In the genomic region with DNA sequence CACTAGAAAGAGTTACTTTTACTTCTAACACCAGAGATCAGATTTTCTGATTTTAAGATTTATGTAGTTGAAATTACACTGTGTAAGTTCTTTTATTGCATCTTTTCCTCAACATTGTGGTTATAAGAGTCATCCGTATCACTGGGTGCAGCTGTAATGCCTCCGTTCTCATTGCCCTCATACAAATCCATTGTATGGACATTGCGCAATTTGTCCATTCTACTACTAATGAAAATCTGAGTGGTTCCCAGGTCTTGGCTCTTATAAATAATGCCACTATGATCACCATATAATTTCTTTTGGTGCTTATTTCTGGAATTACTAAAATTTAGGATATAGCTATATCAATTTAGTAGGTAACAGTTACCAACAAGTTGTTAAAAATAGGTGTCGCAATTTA, we compare ENCODE assay signal across 7 cellular contexts.
"Had no signal": no experiment of that assay in that cellular context is flagged by ENCODE, and none has a peak within 500 bp of the region (broad histone marks: within the 10 kb centered on the region; RNA-seq: fewer than 3 reads in every experiment).

No MANE protein-coding gene starts in this region.

- H2AFZ ChIP-seq: GM23248 had no signal

- DNase-seq: GM23248, GOT3, H9, HCEC 1CT, KG1 had no signal

- H3K4me3 ChIP-seq: GM23248 had no signal

- FAIRE-seq: H54, HTR-8/SVneo had no signal

- H3K9ac ChIP-seq: GM23248 had no signal

- H3K27ac ChIP-seq: GM23248 had no signal
